Comparison of ENCODE assay signal across 9 cellular contexts in genomic region chr19:43555185-43555770, GRCh38. TPM values are rescaled to one million over a fixed set of nuclear protein-coding genes. Genes with fewer than 3 reads are reported as not detected.
DNase-seq lines count a peak whose midpoint lies in the region; ATAC-seq and TF ChIP-seq lines count a peak whose summit lies in the region.
"Had no signal": no experiment of that assay in that cellular context is flagged by ENCODE, and none has a peak within 500 bp of the region (broad histone marks: within the 10 kb centered on the region; RNA-seq: fewer than 3 reads in every experiment).

No MANE protein-coding gene starts in this region.

- no peaks in the 10 kb centered on the region for H3K9me3 Mint-ChIP-seq in CD4-positive, alpha-beta memory T cell
- H3K9me3 Mint-ChIP-seq in nephron = no peaks in the 10 kb centered on the region

- peak; percentile 51 to 65 (median 57) for TF ChIP-seq CTCF in nephron (IDR thresholded peaks at IDR 0.05; ENCODE audit: unreplicated experiment in 3 of 3)
- TF ChIP-seq CTCF in stomach (IDR thresholded peaks at IDR 0.05) = peak in 5 of 7 experiments; percentile 14 to 63 (median 53)

- ATAC-seq in HG02852 (IDR thresholded peaks at IDR 0.05; ENCODE audit: unreplicated experiment) (peak; percentile 45), esophagus mucosa (peak; percentile 61), HG02759 (IDR thresholded peaks at IDR 0.05; ENCODE audit: unreplicated experiment) (no peak)

- CTCF ChIA-PET in CD4-positive, alpha-beta memory T cell (lab: Charles Lee; ENCODE audit: partially characterized antibody) = interaction anchor here (0.5 to 11.2 kb wide), 46 partner anchors 9 to 254 kb away, joined by 3 to 245 read pairs (median 5); partner anchors contain the start of genes IRGQ, PINLYP, PLAUR and XRCC1

- no peaks in the 10 kb centered on the region for H3K27me3 ChIP-seq in CD4-positive, alpha-beta memory T cell (ENCODE audit: insufficient read depth, low read length)
- no peaks in the 10 kb centered on the region for H3K27me3 ChIP-seq in stomach

- intact Hi-C loops in CD4-positive, alpha-beta memory T cell (cut with micrococcal nuclease) = loop anchor here (1.0 to 2.0 kb wide), 3 partner anchors 8 to 41 kb away; partner anchors contain the start of genes IRGQ and ZNF576
- intact Hi-C loops in stomach (cut with DNase I; ENCODE audit: low total_unique reads) = loop anchor here (10.0 kb wide), 1 partner anchor 100 kb away; no protein-coding TSS in a partner anchor

- peaks cover 7% of the 10 kb centered on the region for H3K4me1 ChIP-seq in CD4-positive, alpha-beta memory T cell (ENCODE audit: insufficient read depth, low read length)
- no peaks in the 10 kb centered on the region for H3K4me1 ChIP-seq in stomach

- peaks cover 24 to 37% of the 10 kb centered on the region in 2 donors for H3K36me3 Mint-ChIP-seq in CD4-positive, alpha-beta memory T cell
- peaks cover 47% of the 10 kb centered on the region for H3K36me3 Mint-ChIP-seq in nephron (ENCODE audit: low read depth)

- no peak for TF ChIP-seq POLR2A in stomach (IDR thresholded peaks at IDR 0.05)

- H3K4me3 Mint-ChIP-seq in CD4-positive, alpha-beta memory T cell = peak overlapping the region in 2 of 8 donors; percentile 31 to 52
- no peak overlapping the region for H3K4me3 Mint-ChIP-seq in nephron

- H3K27me3 Mint-ChIP-seq in CD4-positive, alpha-beta memory T cell = no peaks in the 10 kb centered on the region
- no peaks in the 10 kb centered on the region for H3K27me3 Mint-ChIP-seq in nephron (ENCODE audit: low read depth)

- no peak overlapping the region for H3K4me3 ChIP-seq in CD4-positive, alpha-beta memory T cell (ENCODE audit: low read length in 2 of 2)
- no peak overlapping the region for H3K4me3 ChIP-seq in stomach
- H3K4me3 ChIP-seq: SK-N-MC had no signal

- no peaks in the 10 kb centered on the region for H3K9me3 ChIP-seq in CD4-positive, alpha-beta memory T cell (ENCODE audit: control insufficient read depth in 1 of 2, low read length in 2 of 2)
- no peaks in the 10 kb centered on the region for H3K9me3 ChIP-seq in stomach

- peaks cover 48% of the 10 kb centered on the region for H3K36me3 ChIP-seq in CD4-positive, alpha-beta memory T cell (ENCODE audit: insufficient read depth, low read length)
- H3K36me3 ChIP-seq in stomach = peaks cover 34 to 98% (median 89%) of the 10 kb centered on the region in 4 donors

- WGBS in stomach, 5 donors = 29 to 38% (median 33%) methylated on average over 8 of the region's 8 CpGs

- no peak for TF ChIP-seq EP300 in stomach (IDR thresholded peaks at IDR 0.05)

- POLR2A ChIA-PET in CD4-positive, alpha-beta memory T cell (lab: Charles Lee; ENCODE audit: partially characterized antibody) = interaction anchor here (0.7 to 3.6 kb wide), 12 partner anchors 8 to 229 kb away, joined by 3 to 61 read pairs (median 4); partner anchors contain the start of genes IRGQ, PINLYP, XRCC1 and ZNF428

- peak; percentile 81 to 85 (median 82) for DNase-seq in CD4-positive, alpha-beta memory T cell
- DNase-seq in OCI-M1 (lab: John Stamatoyannopoulos, UW) (peak; percentile 83), activated T-cell treated with anti-CD3 and anti-CD28 coated beads for 24 hours (ENCODE audit: low read depth) (peak; percentile 78), stomach (peak; percentile 78)

- H3K27ac ChIP-seq in CD4-positive, alpha-beta memory T cell (ENCODE audit: low read depth, low read length) = no peak overlapping the region
- H3K27ac ChIP-seq in stomach = no peak overlapping the region
- H3K27ac ChIP-seq: SK-N-MC had no signal

- peak overlapping the region; percentile 6 to 85 (median 77) for H3K27ac Mint-ChIP-seq in CD4-positive, alpha-beta memory T cell
- no peak overlapping the region for H3K27ac Mint-ChIP-seq in nephron

- H3K4me1 Mint-ChIP-seq in CD4-positive, alpha-beta memory T cell = peaks cover 10 to 19% (median 12%) of the 10 kb centered on the region in 4 donors
- H3K4me1 Mint-ChIP-seq in nephron = no peaks in the 10 kb centered on the region

RNA-seq across cellular contexts. Expression of gene XRCC1, which starts 20.0 kb away (rescaled TPM):
- total RNA-seq in CD4-positive, alpha-beta memory T cell = 10 to 100 TPM; 33.4 to 41.0 TPM
- polyA plus RNA-seq in CD4-positive, alpha-beta memory T cell = 10 to 100 TPM; 16.3 to 29.1 TPM
- 15.6 TPM for total RNA-seq in esophagus mucosa
- total RNA-seq in stomach = 10 to 100 TPM; 10.8 to 42.5 (median 16.8) TPM
- polyA plus RNA-seq in stomach = 10 to 100 TPM; 13.1 to 24.3 (median 18.0) TPM

RNA-seq across cellular contexts. Expression of gene PINLYP, which starts 20.3 kb away (rescaled TPM):
- under 1 TPM; 0.33 to 0.84 TPM for total RNA-seq in CD4-positive, alpha-beta memory T cell
- polyA plus RNA-seq in CD4-positive, alpha-beta memory T cell = 1 to 10 TPM in 1 of 2 donors, not detected in 1; 1.3 TPM
- total RNA-seq in esophagus mucosa (9.1 TPM), stomach (10 to 100 TPM in 1 of 5 donors, 1 to 10 TPM in 2, under 1 TPM in 1, not detected in 1; 0.14 to 18.7 (median 4.3) TPM)
- polyA plus RNA-seq in stomach = 10 to 100 TPM in 2 of 3 donors, 1 to 10 TPM in 1; 8.0 to 16.8 (median 15.7) TPM

RNA-seq across cellular contexts. Expression of gene ZNF575, which starts 22.3 kb away (rescaled TPM):
- 10 to 100 TPM; 11.0 to 11.8 TPM for total RNA-seq in CD4-positive, alpha-beta memory T cell
- polyA plus RNA-seq in CD4-positive, alpha-beta memory T cell = 1 to 10 TPM; 2.1 to 3.6 TPM
- total RNA-seq in esophagus mucosa = 0.72 TPM
- 10 to 100 TPM in 1 of 5 donors, 1 to 10 TPM in 1, not detected in 3; 7.8 to 23.5 TPM for total RNA-seq in stomach
- under 1 TPM; 0.37 to 0.76 (median 0.65) TPM for polyA plus RNA-seq in stomach

RNA-seq across cellular contexts. Expression of gene ETHE1, which starts 28.3 kb away (rescaled TPM):
- 10 to 100 TPM; 23.9 to 29.1 TPM for total RNA-seq in CD4-positive, alpha-beta memory T cell
- polyA plus RNA-seq in CD4-positive, alpha-beta memory T cell = 10 to 100 TPM; 79.1 to 80.7 TPM
- 81.9 TPM for total RNA-seq in esophagus mucosa
- total RNA-seq in stomach = 100 to 1,000 TPM in 1 of 5 donors, 10 to 100 TPM in 4; 43.5 to 157 (median 61.1) TPM
- 10 to 100 TPM; 42.6 to 55.5 (median 42.8) TPM for polyA plus RNA-seq in stomach

RNA-seq across cellular contexts. Expression of gene IRGQ, which starts 40.7 kb away (rescaled TPM):
- 10 to 100 TPM; 16.5 to 17.9 TPM for total RNA-seq in CD4-positive, alpha-beta memory T cell
- 1 to 10 TPM in 1 of 2 donors, under 1 TPM in 1; 0.37 to 2.2 TPM for polyA plus RNA-seq in CD4-positive, alpha-beta memory T cell
- 10.5 TPM for total RNA-seq in esophagus mucosa
- total RNA-seq in stomach = 10 to 100 TPM in 4 of 5 donors, 1 to 10 TPM in 1; 5.3 to 57.1 (median 25.3) TPM
- 1 to 10 TPM; 2.0 to 4.9 (median 2.6) TPM for polyA plus RNA-seq in stomach

Comparison
In these comparisons a context has a peak if more than half of its experiments do, and no peak if none do; other contexts are left out.
1. H3K27ac Mint-ChIP-seq: peak in CD4-positive, alpha-beta memory T cell (7 of 7); none in nephron (0 of 3).
2. Peak in every context shown above with its lines, with median percentiles within 50 percentile points of each other: DNase-seq.